27 cellular contexts compared by ENCODE assay signal in genomic region chr22:23909258-23909898, GRCh38. TPM values are rescaled to one million over a fixed set of nuclear protein-coding genes. Genes with fewer than 3 reads are reported as not detected.
DNase-seq lines count a peak whose midpoint lies in the region; ATAC-seq and TF ChIP-seq lines count a peak whose summit lies in the region.
"Had no signal": no experiment of that assay in that cellular context is flagged by ENCODE, and none has a peak within 500 bp of the region (broad histone marks: within the 10 kb centered on the region; RNA-seq: fewer than 3 reads in every experiment).

No MANE protein-coding gene starts in this region.

- BruUV-seq in A673 (replicated peaks; lab: Mats Ljungman, UMichigan): no TSS peak

- no peaks in the 10 kb centered on the region for H3K9me3 Mint-ChIP-seq in nephron
- H3K9me3 Mint-ChIP-seq in CD4-positive, alpha-beta T cell: no peaks in the 10 kb centered on the region
- H3K9me3 Mint-ChIP-seq: activated CD4-positive, alpha-beta memory T cell treated with anti-CD3 and anti-CD28 coated beads for 36 hours; activated naive CD4-positive, alpha-beta T cell treated with anti-CD3 and anti-CD28 coated beads, Interleukin-2, amount 50 U/mL, for 24 hours; activated T-cell treated with anti-CD3 and anti-CD28 coated beads, Interleukin-2, amount 50 U/mL, for 4 hours; CD4-positive, alpha-beta memory T cell; dendritic cell treated with granulocyte-macrophage colony-stimulating factor and Interleukin-4, amounts not matched to agents 40 ng/mL and 50 ng/mL, for 4 days; neural progenitor cell; stimulated activated effector memory CD8-positive, alpha-beta T cell treated with anti-CD3 and anti-CD28 coated beads, Interleukin-12 subunit alpha, Interleukin-12 subunit beta, amount 100 ng/mL, for 72 hours had no signal

- CTCF ChIA-PET in A673 (lab: Charles Lee): no interaction called here
- CTCF ChIA-PET in CD4-positive, alpha-beta T cell (lab: Charles Lee): interaction anchor here (0.9 kb wide), 1 partner anchor 15 kb away, joined by 3 read pairs; the partner anchor contains the start of gene MIF

- H3K4me1 Mint-ChIP-seq in nephron: peaks cover 77% of the 10 kb centered on the region
- peaks cover 12% of the 10 kb centered on the region for H3K4me1 Mint-ChIP-seq in CD4-positive, alpha-beta T cell (ENCODE audit: low read depth)

- H3K27me3 ChIP-seq in A673 (replicated peaks; ENCODE audit: insufficient read depth, low read depth, low read length, poor library complexity): no peaks in the 10 kb centered on the region
- no peaks in the 10 kb centered on the region for H3K27me3 ChIP-seq in CD4-positive, alpha-beta T cell (ENCODE audit: control insufficient read depth, insufficient read depth, low read length)
- H3K27me3 ChIP-seq: neural progenitor cell, tibial artery had no signal

- intact Hi-C loops in A673 (cut with micrococcal nuclease; ENCODE audit: unreplicated experiment): no loop called here
- intact Hi-C loops in CD4-positive, alpha-beta T cell (cut with DNase I, micrococcal nuclease): no loop called here

- H3K36me3 Mint-ChIP-seq in nephron (ENCODE audit: low read depth): peaks cover 6% of the 10 kb centered on the region
- H3K36me3 Mint-ChIP-seq in CD4-positive, alpha-beta T cell (ENCODE audit: low read depth): no peaks in the 10 kb centered on the region
- H3K36me3 Mint-ChIP-seq: activated CD4-positive, alpha-beta memory T cell treated with anti-CD3 and anti-CD28 coated beads for 36 hours; activated naive CD4-positive, alpha-beta T cell treated with anti-CD3 and anti-CD28 coated beads, Interleukin-2, amount 50 U/mL, for 24 hours; CD4-positive, alpha-beta memory T cell; stimulated activated effector memory CD8-positive, alpha-beta T cell treated with anti-CD3 and anti-CD28 coated beads, Interleukin-12 subunit alpha, Interleukin-12 subunit beta, amount 100 ng/mL, for 72 hours had no signal

- peaks cover 3% of the 10 kb centered on the region for H3K27me3 Mint-ChIP-seq in nephron (ENCODE audit: low read depth)
- H3K27me3 Mint-ChIP-seq in CD4-positive, alpha-beta T cell: no peaks in the 10 kb centered on the region
- H3K27me3 Mint-ChIP-seq: activated CD4-positive, alpha-beta memory T cell treated with anti-CD3 and anti-CD28 coated beads for 36 hours; activated naive CD4-positive, alpha-beta T cell treated with anti-CD3 and anti-CD28 coated beads, Interleukin-2, amount 50 U/mL, for 24 hours had no signal

- H3K27ac ChIP-seq in A673 (ENCODE audit: low read depth, low read length, poor library complexity, severe bottlenecking): peak overlapping the region; percentile 32
- no peak overlapping the region for H3K27ac ChIP-seq in CD4-positive, alpha-beta T cell (ENCODE audit: low read depth, low read length)
- H3K27ac ChIP-seq: epithelial cell of prostate, neural progenitor cell, tibial artery had no signal

- H3K4me3 Mint-ChIP-seq in nephron: peak overlapping the region in 2 of 3 experiments; percentile 63 to 64
- H3K4me3 Mint-ChIP-seq in CD4-positive, alpha-beta T cell: no peak overlapping the region
- H3K4me3 Mint-ChIP-seq: activated CD4-positive, alpha-beta memory T cell treated with anti-CD3 and anti-CD28 coated beads for 36 hours; activated naive CD4-positive, alpha-beta T cell treated with anti-CD3 and anti-CD28 coated beads, Interleukin-2, amount 50 U/mL, for 24 hours; activated T-cell treated with anti-CD3 and anti-CD28 coated beads, Interleukin-2, amount 50 U/mL, for 4 hours; CD4-positive, alpha-beta memory T cell; dendritic cell treated with granulocyte-macrophage colony-stimulating factor and Interleukin-4, amounts not matched to agents 40 ng/mL and 50 ng/mL, for 4 days; neural progenitor cell; stimulated activated effector memory CD8-positive, alpha-beta T cell treated with anti-CD3 and anti-CD28 coated beads, Interleukin-12 subunit alpha, Interleukin-12 subunit beta, amount 100 ng/mL, for 72 hours; T-helper 17 cell had no signal

- H3K9me3 ChIP-seq in A673 (ENCODE audit: low read depth, low read length, poor library complexity, severe bottlenecking): no peaks in the 10 kb centered on the region
- no peaks in the 10 kb centered on the region for H3K9me3 ChIP-seq in CD4-positive, alpha-beta T cell (ENCODE audit: control insufficient read depth, low read length)
- H3K9me3 ChIP-seq: tibial artery had no signal

- POLR2A ChIA-PET in A673 (lab: Charles Lee; ENCODE audit: low non-redundant PET): interaction anchor here (0.6 kb wide), 1 partner anchor 20 kb away, joined by 3 read pairs; no protein-coding TSS in a partner anchor
- POLR2A ChIA-PET in CD4-positive, alpha-beta T cell (lab: Charles Lee): interaction anchor here (1.3 kb wide), 1 partner anchor 15 kb away, joined by 8 read pairs; the partner anchor contains the start of gene MIF

- H3K36me3 ChIP-seq in A673 (ENCODE audit: insufficient read depth, low read length, poor library complexity, severe bottlenecking): no peaks in the 10 kb centered on the region
- H3K36me3 ChIP-seq: neural progenitor cell, tibial artery had no signal

- ATAC-seq in GM18909 (IDR thresholded peaks at IDR 0.05; ENCODE audit: poor library complexity, unreplicated experiment): no peak
- ATAC-seq in HG03442 (IDR thresholded peaks at IDR 0.05; ENCODE audit: unreplicated experiment): no peak
- ATAC-seq in CD4-positive, alpha-beta T cell (ENCODE audit: poor library complexity): no peak
- ATAC-seq: activated T-cell treated with anti-CD3 and anti-CD28 coated beads, Interleukin-2, amount 50 U/mL, for 4 hours; PC-3; stimulated activated effector memory CD8-positive, alpha-beta T cell treated with anti-CD3 and anti-CD28 coated beads, Interleukin-12 subunit alpha, Interleukin-12 subunit beta, amount 100 ng/mL, for 72 hours; T-helper 17 cell had no signal

- H3K4me3 ChIP-seq in A673 (ENCODE audit: low read depth, low read length, poor library complexity, severe bottlenecking): no peak overlapping the region
- H3K4me3 ChIP-seq: neural progenitor cell, tibial artery had no signal

- TF ChIP-seq CTCF in A673 (conservative IDR thresholded peaks at IDR 0.05; ENCODE audit: low read depth, low read length) (no peak), nephron (IDR thresholded peaks at IDR 0.05; ENCODE audit: unreplicated experiment in 3 of 3) (no peak)
- no peak for TF ChIP-seq CTCF in CD4-positive, alpha-beta T cell (IDR thresholded peaks at IDR 0.05)

- no peak for DNase-seq in A673 (ENCODE audit: low spot score)
- DNase-seq in NCI-H69 (lab: John Stamatoyannopoulos, UW): peak; percentile 70
- DNase-seq in fibroblast of peridontal ligament (ENCODE audit: extremely low read depth): peak; percentile 60
- DNase-seq in CD4-positive, alpha-beta T cell: no peak
- DNase-seq in NCI-H2029 (lab: John Stamatoyannopoulos, UW): no peak
- DNase-seq: activated CD4-positive, alpha-beta memory T cell treated with anti-CD3 and anti-CD28 coated beads for 36 hours; activated T-cell treated with anti-CD3 and anti-CD28 coated beads, Interleukin-2, amount 50 U/mL, for 4 hours; CD4-positive, alpha-beta memory T cell; DMS79; Karpas-422; mesendoderm; NCI-H1092 treated with DMSO at 0.1 percent for 48 hours; NCI-H2107; NCI-H748 treated with DMSO at 0.1 percent for 48 hours; PC-3; retina; stimulated activated CD4-positive, alpha-beta T cell treated with anti-CD3 and anti-CD28 coated beads, Interleukin-15, amount 100 ng/mL, for 24 hours; T-helper 17 cell had no signal

- peak overlapping the region; percentile 95 to 99 (median 98) for H3K27ac Mint-ChIP-seq in nephron
- H3K27ac Mint-ChIP-seq in CD4-positive, alpha-beta T cell: no peak overlapping the region
- H3K27ac Mint-ChIP-seq: activated CD4-positive, alpha-beta memory T cell treated with anti-CD3 and anti-CD28 coated beads for 36 hours; activated naive CD4-positive, alpha-beta T cell treated with anti-CD3 and anti-CD28 coated beads, Interleukin-2, amount 50 U/mL, for 24 hours; CD4-positive, alpha-beta memory T cell; dendritic cell treated with granulocyte-macrophage colony-stimulating factor and Interleukin-4, amounts not matched to agents 40 ng/mL and 50 ng/mL, for 4 days; neural progenitor cell; T-helper 17 cell had no signal

- peaks cover 28% of the 10 kb centered on the region for H3K4me1 ChIP-seq in A673 (ENCODE audit: insufficient read depth, low read length, poor library complexity, severe bottlenecking)

RNA-seq across cellular contexts. Expression of gene MIF, which starts 15.2 kb away (rescaled TPM):
- total RNA-seq in A673 (2021): 802 and 864 TPM in 2 replicates
- total RNA-seq in CD4-positive, alpha-beta T cell: 100 to 1,000 TPM; 213 to 226 TPM

RNA-seq across cellular contexts. Expression of gene GSTT2B, which starts 51.6 kb away (rescaled TPM):
- 0.54 and 0.76 TPM in 2 replicates for total RNA-seq in A673 (2021)
- total RNA-seq in CD4-positive, alpha-beta T cell: not detected
- total RNA-seq: activated T-cell treated with anti-CD3 and anti-CD28 coated beads, Interleukin-2, amount 50 U/mL, for 4 hours; CD4-positive, alpha-beta memory T cell; T-helper 17 cell had no signal

RNA-seq across cellular contexts. Expression of gene SLC2A11, which starts 51.7 kb away (rescaled TPM):
- total RNA-seq in A673 (2021): 4.9 and 6.2 TPM in 2 replicates
- total RNA-seq in CD4-positive, alpha-beta T cell: 10 to 100 TPM in 1 of 2 experiments, 1 to 10 TPM in 1; 9.9 to 11.5 TPM

RNA-seq across cellular contexts. Expression of gene DDTL, which starts 57.3 kb away (rescaled TPM):
- not detected in 2 replicates for total RNA-seq in A673 (2021)
- total RNA-seq in CD4-positive, alpha-beta T cell: 1 to 10 TPM; 3.5 to 3.8 TPM

Comparison
In these comparisons a context has a peak if more than half of its experiments do, and no peak if none do; other contexts are left out.
1. DNase-seq: peak in NCI-H69 (single experiment) and fibroblast of peridontal ligament (single experiment); none in A673 (single experiment), CD4-positive, alpha-beta T cell (0 of 10) and NCI-H2029 (single experiment).